ENCODE assay signal across 10 cellular contexts in genomic region chr5:6686916-6687409, GRCh38. TPM values are rescaled to one million over a fixed set of nuclear protein-coding genes. Genes with fewer than 3 reads are reported as not detected.
DNase-seq lines count a peak whose midpoint lies in the region; ATAC-seq and TF ChIP-seq lines count a peak whose summit lies in the region.
"Had no signal": no experiment of that assay in that cellular context is flagged by ENCODE, and none has a peak within 500 bp of the region (broad histone marks: within the 10 kb centered on the region; RNA-seq: fewer than 3 reads in every experiment).

No MANE protein-coding gene starts in this region.

- H3K36me3 ChIP-seq in SK-N-MC (ENCODE audit: insufficient read depth, low read length): no peaks in the 10 kb centered on the region
- H3K36me3 ChIP-seq in gastroesophageal sphincter: no peaks in the 10 kb centered on the region
- H3K36me3 ChIP-seq: tibial nerve had no signal

- TF ChIP-seq POLR2A in gastroesophageal sphincter (IDR thresholded peaks at IDR 0.05): no peak

- TF ChIP-seq EP300 in gastroesophageal sphincter (IDR thresholded peaks at IDR 0.05): no peak

- peak overlapping the region; percentile 16 for H3K4me3 Mint-ChIP-seq in neural crest cell

- H3K4me1 ChIP-seq in gastroesophageal sphincter: peaks cover 0 to 10% (median 0%) of the 10 kb centered on the region in 3 donors

- DNase-seq in EH (ENCODE audit: low read depth) (peak; percentile 63), SK-N-MC (ENCODE audit: low read depth, low spot score) (no peak), neural crest cell (ENCODE audit: low read depth, low spot score) (peak; percentile 56)
- DNase-seq: NCI-H446 had no signal

- ATAC-seq in gastroesophageal sphincter: no peak
- no peak for ATAC-seq in HG02571 (IDR thresholded peaks at IDR 0.05; ENCODE audit: unreplicated experiment)
- ATAC-seq in GM21526 (IDR thresholded peaks at IDR 0.05; ENCODE audit: low FRiP score, unreplicated experiment): no peak
- no peak for ATAC-seq in HG03457 (IDR thresholded peaks at IDR 0.05; ENCODE audit: unreplicated experiment)
- ATAC-seq in GM21723 (IDR thresholded peaks at IDR 0.05; ENCODE audit: unreplicated experiment): no peak

- 2 to 3% methylated on average over 20 to 22 of the region's 22 CpGs for WGBS in gastroesophageal sphincter (ENCODE audit: low coverage in 1 of 2), 2 donors

- H3K9me3 ChIP-seq in SK-N-MC (ENCODE audit: low read depth, low read length) (no peaks in the 10 kb centered on the region), gastroesophageal sphincter (no peaks in the 10 kb centered on the region)
- H3K9me3 ChIP-seq: tibial nerve had no signal

- TF ChIP-seq CTCF in gastroesophageal sphincter (IDR thresholded peaks at IDR 0.05) (no peak), neural crest cell (conservative IDR thresholded peaks at IDR 0.05) (no peak)

- peaks cover 69% of the 10 kb centered on the region for H3K27me3 Mint-ChIP-seq in neural crest cell (ENCODE audit: low read depth)

- H3K4me3 ChIP-seq in SK-N-MC (peak overlapping the region; percentile 32; the same call in 1 of the 2 replicates), gastroesophageal sphincter (peak overlapping the region; percentile 4 to 33)

- H3K9me3 Mint-ChIP-seq in neural crest cell: no peaks in the 10 kb centered on the region

- H3K4me1 Mint-ChIP-seq in neural crest cell: peaks cover 11% of the 10 kb centered on the region

- no peaks in the 10 kb centered on the region for H3K36me3 Mint-ChIP-seq in neural crest cell (ENCODE audit: low read depth)

- H3K27me3 ChIP-seq in gastroesophageal sphincter: peaks cover 28% of the 10 kb centered on the region

- H3K27ac ChIP-seq in SK-N-MC: no peak overlapping the region
- H3K27ac ChIP-seq in gastroesophageal sphincter: no peak overlapping the region
- H3K27ac ChIP-seq: tibial nerve had no signal

- H3K27ac Mint-ChIP-seq in neural crest cell (ENCODE audit: unreplicated experiment): no peak overlapping the region

- H3K9ac ChIP-seq in SK-N-MC (ENCODE audit: insufficient read length): no peak overlapping the region

RNA-seq across cellular contexts. Expression of gene TENT4A, which starts 26.3 kb away (rescaled TPM):
- total RNA-seq in gastroesophageal sphincter (10 to 100 TPM; 15.8 to 21.3 (median 17.3) TPM), neural crest cell (39.3 and 41.2 TPM in 2 replicates)

RNA-seq across cellular contexts. Expression of gene SRD5A1, which starts 53.7 kb away (rescaled TPM):
- total RNA-seq in gastroesophageal sphincter: 1 to 10 TPM; 2.2 to 5.6 (median 3.4) TPM
- 29.7 and 31.3 TPM in 2 replicates for total RNA-seq in neural crest cell

RNA-seq across cellular contexts. Expression of gene NSUN2, which starts 54.1 kb away (rescaled TPM):
- 10 to 100 TPM; 34.0 to 50.3 (median 43.6) TPM for total RNA-seq in gastroesophageal sphincter
- 75.0 and 76.9 TPM in 2 replicates for total RNA-seq in neural crest cell
